15 cellular contexts compared by ENCODE assay signal in genomic region chr6:38404355-38404754, GRCh38.
DNase-seq lines count a peak whose midpoint lies in the region; ATAC-seq and TF ChIP-seq lines count a peak whose summit lies in the region.
"Had no signal": no experiment of that assay in that cellular context is flagged by ENCODE, and none has a peak within 500 bp of the region (broad histone marks: within the 10 kb centered on the region; RNA-seq: fewer than 3 reads in every experiment).

No MANE protein-coding gene starts in this region.

- no peaks in the 10 kb centered on the region for H3K36me3 ChIP-seq in OCI-LY7 (ENCODE audit: insufficient read depth, low read length)
- H3K36me3 ChIP-seq: lower lobe of right lung, thoracic aorta had no signal

- intact Hi-C loops in OCI-LY7 (cut with micrococcal nuclease; ENCODE audit: unreplicated experiment) (no loop called here), posterior cingulate gyrus (cut with DNase I) (no loop called here)

- H2AFZ ChIP-seq in OCI-LY7 (ENCODE audit: low read length) = no peak overlapping the region

- peaks cover 23% of the 10 kb centered on the region for H3K4me1 Mint-ChIP-seq in stimulated activated effector memory CD8-positive, alpha-beta T cell treated with anti-CD3 and anti-CD28 coated beads, Interleukin-12 subunit alpha, Interleukin-12 subunit beta, amount 100 ng/mL, for 72 hours

- no peak overlapping the region for H3K27ac ChIP-seq in OCI-LY7 (ENCODE audit: low read depth, low read length, poor library complexity, severe bottlenecking)
- H3K27ac ChIP-seq: lower lobe of right lung, psoas muscle had no signal

- H4K20me1 ChIP-seq in OCI-LY7 (ENCODE audit: insufficient read depth, low read length) = no peaks in the 10 kb centered on the region

- no peak overlapping the region for H3K4me2 ChIP-seq in OCI-LY7 (ENCODE audit: low read length)

- no peak overlapping the region for H3K27ac Mint-ChIP-seq in stimulated activated effector memory CD8-positive, alpha-beta T cell treated with anti-CD3 and anti-CD28 coated beads, Interleukin-12 subunit alpha, Interleukin-12 subunit beta, amount 100 ng/mL, for 72 hours

- no peaks in the 10 kb centered on the region for H3K79me2 ChIP-seq in OCI-LY7 (ENCODE audit: insufficient read depth, low read depth, low read length)

- CTCF ChIA-PET in OCI-LY7 (lab: Charles Lee; ENCODE audit: unreplicated experiment) = no interaction called here

- peak; percentile 21 for ATAC-seq in stimulated activated effector memory CD8-positive, alpha-beta T cell treated with anti-CD3 and anti-CD28 coated beads, Interleukin-12 subunit alpha, Interleukin-12 subunit beta, amount 100 ng/mL, for 72 hours
- ATAC-seq: psoas muscle had no signal

- H3K36me3 Mint-ChIP-seq in stimulated activated effector memory CD8-positive, alpha-beta T cell treated with anti-CD3 and anti-CD28 coated beads, Interleukin-12 subunit alpha, Interleukin-12 subunit beta, amount 100 ng/mL, for 72 hours = no peaks in the 10 kb centered on the region

- POLR2A ChIA-PET in OCI-LY7 (lab: Charles Lee) = no interaction called here

- no peak overlapping the region for H3K4me3 ChIP-seq in OCI-LY7 (ENCODE audit: low read depth, low read length, poor library complexity, severe bottlenecking)
- H3K4me3 ChIP-seq: lower lobe of right lung, psoas muscle, thoracic aorta had no signal

- DNase-seq in NCI-H2171 treated with DMSO at 0.1 percent for 48 hours (lab: John Stamatoyannopoulos, UW) (peak; percentile 20), NCI-H2171 (lab: John Stamatoyannopoulos, UW) (no peak), OCI-LY7 (ENCODE audit: low spot score) (peak; percentile 24), fibroblast of peridontal ligament (ENCODE audit: extremely low read depth) (peak; percentile 51), posterior cingulate gyrus (no peak)
- no peak for DNase-seq in stimulated activated effector memory CD8-positive, alpha-beta T cell treated with anti-CD3 and anti-CD28 coated beads, Interleukin-12 subunit alpha, Interleukin-12 subunit beta, amount 100 ng/mL, for 72 hours (ENCODE audit: low spot score in 2 of 2)
- no peak for DNase-seq in activated effector memory CD4-positive, alpha-beta T cell treated with anti-CD3 and anti-CD28 coated beads, Interleukin-2, amount 50 U/mL, for 16 hours
- DNase-seq in activated CD4-positive, alpha-beta T cell treated with anti-CD3 and anti-CD28 coated beads for 4 hours = no peak
- DNase-seq: activated CD8-positive, alpha-beta memory T cell treated with anti-CD3 and anti-CD28 coated beads, Interleukin-2, amount 50 U/mL, for 4 hours; EL; KBM-7; lower lobe of right lung; NK-92 treated with Interleukin-12 subunit alpha and Interleukin-12 subunit beta, amount 100 ng/mL, for 24 hours; psoas muscle had no signal

- no peaks in the 10 kb centered on the region for H3K4me1 ChIP-seq in OCI-LY7 (ENCODE audit: insufficient read depth, low read length, poor library complexity, severe bottlenecking)

- BruUV-seq in OCI-LY7 (replicated peaks; lab: Mats Ljungman, UMichigan) = no TSS peak

- no peaks in the 10 kb centered on the region for H3K9me2 ChIP-seq in OCI-LY7 (ENCODE audit: insufficient read depth, low read length)

- TF ChIP-seq CTCF in OCI-LY7 (conservative IDR thresholded peaks at IDR 0.05; ENCODE audit: low read length) = no peak

- no peaks in the 10 kb centered on the region for H3K9me3 ChIP-seq in OCI-LY7 (ENCODE audit: low read length)
- H3K9me3 ChIP-seq: lower lobe of right lung, psoas muscle, thoracic aorta had no signal

- no peaks in the 10 kb centered on the region for H3K9me3 Mint-ChIP-seq in stimulated activated effector memory CD8-positive, alpha-beta T cell treated with anti-CD3 and anti-CD28 coated beads, Interleukin-12 subunit alpha, Interleukin-12 subunit beta, amount 100 ng/mL, for 72 hours

- H3K4me3 Mint-ChIP-seq in stimulated activated effector memory CD8-positive, alpha-beta T cell treated with anti-CD3 and anti-CD28 coated beads, Interleukin-12 subunit alpha, Interleukin-12 subunit beta, amount 100 ng/mL, for 72 hours = peak overlapping the region; percentile 3

Comparison
In these comparisons a context has a peak if more than half of its experiments do, and no peak if none do; other contexts are left out.
1. DNase-seq: peak in NCI-H2171 treated with DMSO at 0.1 percent for 48 hours (single experiment), OCI-LY7 (single experiment) and fibroblast of peridontal ligament (single experiment); none in NCI-H2171 (single experiment), stimulated activated effector memory CD8-positive, alpha-beta T cell treated with anti-CD3 and anti-CD28 coated beads, Interleukin-12 subunit alpha, Interleukin-12 subunit beta, amount 100 ng/mL, for 72 hours (0 of 2), activated effector memory CD4-positive, alpha-beta T cell treated with anti-CD3 and anti-CD28 coated beads, Interleukin-2, amount 50 U/mL, for 16 hours (single experiment), activated CD4-positive, alpha-beta T cell treated with anti-CD3 and anti-CD28 coated beads for 4 hours (0 of 2) and posterior cingulate gyrus (0 of 10).